Comparison of ENCODE assay signal across 1 cellular context in genomic region chr9:73152953-73153352, GRCh38.
TF ChIP-seq lines count a peak whose summit lies in the region.

No MANE protein-coding gene starts in this region.

TF ChIP-seq in GM23338, 12 proteins besides CTCF, POLR2A, EP300 and RAD21 (continued from another document):
- no peak for TF ChIP-seq ZNF462 (CRISPR knock-in tag; IDR thresholded peaks at IDR 0.05)
- TF ChIP-seq REST (IDR thresholded peaks at IDR 0.05; ENCODE audit: unreplicated experiment): no peak
- no peak for TF ChIP-seq CREB1 (CRISPR knock-in tag; IDR thresholded peaks at IDR 0.05; ENCODE audit: low read depth)
- TF ChIP-seq ZNF331 (CRISPR knock-in tag; IDR thresholded peaks at IDR 0.05; ENCODE audit: low read depth): no peak
